Comparison of ENCODE assay signal across 33 cellular contexts in the genomic region with DNA sequence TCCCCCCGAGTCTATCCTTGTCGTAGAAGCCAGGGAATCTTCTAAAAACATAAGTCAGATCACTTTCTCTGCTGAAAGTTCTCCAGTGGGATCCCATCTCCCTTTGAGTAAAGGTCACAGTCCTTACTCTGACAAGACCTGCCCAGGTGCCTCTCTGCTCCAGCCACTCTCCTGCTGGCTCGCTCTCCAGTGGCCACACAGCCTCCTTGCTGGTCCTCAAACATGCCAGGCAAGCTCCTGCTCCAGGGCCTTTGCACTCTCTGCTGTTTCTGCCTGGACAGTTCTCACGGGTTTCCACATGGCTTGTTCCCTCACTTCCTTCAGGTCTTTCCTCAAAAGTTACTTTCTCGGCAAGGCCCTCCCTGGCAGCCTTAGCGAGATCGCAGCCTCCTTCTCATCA. TPM values are rescaled to one million over a fixed set of nuclear protein-coding genes. Genes with fewer than 3 reads are reported as not detected.
"Had no signal": no experiment of that assay in that cellular context is flagged by ENCODE, and none has a peak within 500 bp of the region (broad histone marks: within the 10 kb centered on the region; RNA-seq: fewer than 3 reads in every experiment).

No MANE protein-coding gene starts in this region.

- DNase-seq: activated CD4-positive, alpha-beta memory T cell treated with anti-CD3 and anti-CD28 coated beads, Interleukin-2, amount 10 ng/mL, durations not matched to agents 7 days and 5 days; activated CD4-positive, alpha-beta T cell treated with anti-CD3 and anti-CD28 coated beads for 1 hour; activated CD4-positive, alpha-beta T cell treated with anti-CD3 and anti-CD28 coated beads for 48 hours; activated CD4-positive, CD25-positive, alpha-beta regulatory T cell; activated CD8-positive, alpha-beta memory T cell treated with anti-CD3 and anti-CD28 coated beads for 24 hours; activated CD8-positive, alpha-beta memory T cell treated with anti-CD3 and anti-CD28 coated beads, Interleukin-2, amount 10 ng/mL, durations not matched to agents 7 days and 5 days; activated CD8-positive, alpha-beta memory T cell treated with anti-CD3 and anti-CD28 coated beads, Interleukin-2, amount 50 U/mL, for 48 hours; activated effector memory CD4-positive, alpha-beta T cell treated with Interleukin-2 at 50 U/mL for 16 hours; activated naive CD4-positive, alpha-beta T cell treated with anti-CD3 and anti-CD28 coated beads, Interleukin-2, amount 50 U/mL, for 16 hours; activated naive CD8-positive, alpha-beta T cell treated with anti-CD3 and anti-CD28 coated beads for 36 hours; activated T-cell treated with anti-CD3 and anti-CD28 coated beads, Interleukin-2, amount 50 U/mL, for 48 hours; amniotic stem cell; Karpas-422; NCI-H1105; NCI-H1417 treated with DMSO at 0.1 percent for 48 hours; NCI-H187 treated with DMSO at 0.1 percent for 48 hours; NCI-H2081; NCI-H2171 treated with DMSO at 0.1 percent for 48 hours; NCI-H2227 treated with DMSO at 0.1 percent for 48 hours; NCI-H446 treated with DMSO at 0.1 percent for 48 hours; NCI-H524 treated with DMSO at 0.1 percent for 48 hours; SHP77; T1000; WERI-Rb-1 had no signal

- H3K4me3 Mint-ChIP-seq: activated CD4-positive, alpha-beta memory T cell treated with anti-CD3 and anti-CD28 coated beads, Interleukin-2, amount 10 ng/mL, durations not matched to agents 7 days and 5 days; activated CD8-positive, alpha-beta memory T cell treated with anti-CD3 and anti-CD28 coated beads, Interleukin-2, amount 10 ng/mL, durations not matched to agents 7 days and 5 days; activated naive CD8-positive, alpha-beta T cell treated with anti-CD3 and anti-CD28 coated beads for 36 hours; central memory CD8-positive, alpha-beta T cell had no signal

- H3K9me3 ChIP-seq: ascending aorta, SJCRH30 had no signal

- H3K27ac ChIP-seq: ascending aorta, cardiac muscle cell, SJCRH30, SK-N-MC, WERI-Rb-1 had no signal

- H3K27me3 ChIP-seq: ascending aorta, cardiac muscle cell, SJCRH30 had no signal

- H3K4me3 ChIP-seq: ascending aorta, cardiac muscle cell, SJCRH30, SK-N-MC had no signal

- H3K27ac Mint-ChIP-seq: activated CD4-positive, alpha-beta memory T cell treated with anti-CD3 and anti-CD28 coated beads, Interleukin-2, amount 10 ng/mL, durations not matched to agents 7 days and 5 days; activated CD8-positive, alpha-beta memory T cell treated with anti-CD3 and anti-CD28 coated beads, Interleukin-2, amount 10 ng/mL, durations not matched to agents 7 days and 5 days; activated naive CD8-positive, alpha-beta T cell treated with anti-CD3 and anti-CD28 coated beads for 36 hours had no signal

- H3K36me3 Mint-ChIP-seq: activated CD8-positive, alpha-beta memory T cell treated with anti-CD3 and anti-CD28 coated beads, Interleukin-2, amount 10 ng/mL, durations not matched to agents 7 days and 5 days; activated naive CD8-positive, alpha-beta T cell treated with anti-CD3 and anti-CD28 coated beads for 36 hours had no signal

- H3K9me3 Mint-ChIP-seq: activated CD4-positive, alpha-beta memory T cell treated with anti-CD3 and anti-CD28 coated beads, Interleukin-2, amount 10 ng/mL, durations not matched to agents 7 days and 5 days; activated naive CD8-positive, alpha-beta T cell treated with anti-CD3 and anti-CD28 coated beads for 36 hours; central memory CD8-positive, alpha-beta T cell had no signal

- H3K36me3 ChIP-seq: ascending aorta, cardiac muscle cell, SJCRH30 had no signal

- H3K4me1 ChIP-seq: ascending aorta had no signal

- ATAC-seq: activated CD8-positive, alpha-beta memory T cell treated with anti-CD3 and anti-CD28 coated beads, Interleukin-2, amount 10 ng/mL, durations not matched to agents 7 days and 5 days; Panc1 had no signal

RNA-seq across cellular contexts. Expression of a gene that starts 27.8 kb away (rescaled TPM):
- total RNA-seq: activated CD4-positive, alpha-beta memory T cell treated with anti-CD3 and anti-CD28 coated beads, Interleukin-2, amount 10 ng/mL, durations not matched to agents 7 days and 5 days; activated CD8-positive, alpha-beta memory T cell treated with anti-CD3 and anti-CD28 coated beads, Interleukin-2, amount 10 ng/mL, durations not matched to agents 7 days and 5 days; MCF 10A; T-helper 1 cell treated with Interleukin-12 subunit alpha and Interleukin-12 subunit beta and Interleukin-4 antibody, amounts not matched to agents 30 ng/mL and 1 ng/mL, for 36 hours; T-helper 2 cell treated with Interferon-gamma antibody and Interleukin-4, amounts not matched to agents 100 ng/mL and 5 ng/mL, for 36 hours had no signal

RNA-seq across cellular contexts. Expression of a gene that starts 51.9 kb away (rescaled TPM):
- total RNA-seq: MCF 10A had no signal
